In genomic region chr10:42933454-42934340, GRCh38 we compare ENCODE assay signal across 1 cellular context.
TF ChIP-seq lines count a peak whose summit lies in the region.

No MANE protein-coding gene starts in this region.

TF ChIP-seq in GM23338, 12 proteins besides CTCF, POLR2A, EP300 and RAD21 (continued from another document):
- no peak for TF ChIP-seq ZNF462 (CRISPR knock-in tag; IDR thresholded peaks at IDR 0.05)
- TF ChIP-seq EZH2 (IDR thresholded peaks at IDR 0.05; ENCODE audit: low read depth, unreplicated experiment) = peak; percentile 52
- TF ChIP-seq POLR2AphosphoS5 (IDR thresholded peaks at IDR 0.05; ENCODE audit: low read depth) = no peak
- TF ChIP-seq ZNF114 (CRISPR knock-in tag; IDR thresholded peaks at IDR 0.05) = no peak
